In genomic region chr17:67491009-67491677, GRCh38 we compare ENCODE assay signal across 8 cellular contexts.
A peak's percentile ranks its signal among the peaks of the same experiment; 100 is the strongest.
DNase-seq lines count a peak whose midpoint lies in the region; ATAC-seq and TF ChIP-seq lines count a peak whose summit lies in the region.

No MANE protein-coding gene starts in this region.

- no peak overlapping the region for H3K23ac ChIP-seq in mesenchymal stem cell (ENCODE audit: low read length in 2 of 2)

- H3F3A ChIP-seq in GM23248 (ENCODE audit: insufficient read depth) (peaks cover 27% of the 10 kb centered on the region), PC-9 (ENCODE audit: insufficient read depth, low read depth) (peaks cover 9% of the 10 kb centered on the region; the same call in 1 of the 2 replicates)

- H4K8ac ChIP-seq in mesenchymal stem cell (ENCODE audit: low read length), result no peak overlapping the region

- no peaks in the 10 kb centered on the region for H3K9me3 ChIP-seq in GM23248 (ENCODE audit: low read depth)
- H3K9me3 ChIP-seq in PC-9 (ENCODE audit: insufficient read depth, low read depth), result no peaks in the 10 kb centered on the region
- H3K9me3 ChIP-seq in endocrine pancreas (ENCODE audit: control insufficient read depth, low read length), result no peaks in the 10 kb centered on the region
- H3K9me3 ChIP-seq in mesenchymal stem cell (ENCODE audit: control insufficient read depth, low read length), result no peaks in the 10 kb centered on the region

- H3K27me3 Mint-ChIP-seq in type B pancreatic cell, result peaks cover 3% of the 10 kb centered on the region

- H3K79me2 ChIP-seq in GM23248 (ENCODE audit: insufficient read depth), result peaks cover 74% of the 10 kb centered on the region
- H3K79me2 ChIP-seq in PC-9 (ENCODE audit: low read depth), result no peaks in the 10 kb centered on the region

- H3K27me3 ChIP-seq in GM23248 (replicated peaks; ENCODE audit: insufficient read depth) (no peaks in the 10 kb centered on the region), PC-9 (ENCODE audit: insufficient read depth, low read depth) (no peaks in the 10 kb centered on the region), endocrine pancreas (ENCODE audit: control insufficient read depth, insufficient read depth, low read length) (no peaks in the 10 kb centered on the region), mesenchymal stem cell (ENCODE audit: control insufficient read depth in 1 of 2, insufficient read depth in 1 of 2, low read length in 2 of 2) (no peaks in the 10 kb centered on the region)

- H3K9me3 Mint-ChIP-seq in type B pancreatic cell, result peaks cover 4% of the 10 kb centered on the region

- BruUV-seq in PC-9 (replicated peaks; lab: Mats Ljungman, UMichigan), result no TSS peak

- ATAC-seq in HG03378 (IDR thresholded peaks at IDR 0.05; ENCODE audit: unreplicated experiment) (no peak), GM18517 (IDR thresholded peaks at IDR 0.05; ENCODE audit: unreplicated experiment) (no peak)

- H2BK15ac ChIP-seq in mesenchymal stem cell (ENCODE audit: low read depth, poor library complexity, severe bottlenecking), result no peak overlapping the region

- 3 to 5% methylated on average over 18 of the region's 18 CpGs for WGBS in GM23248 (ENCODE audit: low coverage in 1 of 2, low lambda C conversion rate in 2 of 2, missing lambda C conversion rate in 2 of 2), 2 experiments
- 11% methylated on average over 18 of the region's 18 CpGs for WGBS in mesenchymal stem cell

- H3K4me1 ChIP-seq in GM23248 (ENCODE audit: insufficient read depth), result peaks cover 26% of the 10 kb centered on the region
- H3K4me1 ChIP-seq in PC-9 (replicated peaks; ENCODE audit: insufficient read depth), result peaks cover 8% of the 10 kb centered on the region
- peaks cover 4% of the 10 kb centered on the region for H3K4me1 ChIP-seq in endocrine pancreas (ENCODE audit: control insufficient read depth, insufficient read depth, low read length)
- peaks cover 13% of the 10 kb centered on the region for H3K4me1 ChIP-seq in mesenchymal stem cell (ENCODE audit: control insufficient read depth, insufficient read depth, low read depth, low read length)

- peaks cover 18% of the 10 kb centered on the region for H3K79me1 ChIP-seq in mesenchymal stem cell (replicated peaks; ENCODE audit: low read length, poor library complexity, severe bottlenecking)

- H3K18ac ChIP-seq in mesenchymal stem cell (ENCODE audit: low read depth in 1 of 2, low read length in 2 of 2), result peak overlapping the region; percentile 5 to 43

- H4K91ac ChIP-seq in mesenchymal stem cell (ENCODE audit: low read length), result no peak overlapping the region

- H2BK120ac ChIP-seq in mesenchymal stem cell (ENCODE audit: low read depth, low read length), result no peak overlapping the region

- CTCF ChIA-PET in PC-9 (lab: Charles Lee), result interaction anchor here (0.6 to 1.3 kb wide), 3 partner anchors 16 to 116 kb away, joined by 3 to 12 read pairs (median 7); no protein-coding TSS in a partner anchor

- in situ Hi-C loops in GM23248 (cut with MboI), result no loop called here

- no peak overlapping the region for H3K14ac ChIP-seq in mesenchymal stem cell (ENCODE audit: low read length in 2 of 2)

- intact Hi-C loops in PC-9 (cut with micrococcal nuclease; ENCODE audit: unreplicated experiment), result loop anchor here (5.0 kb wide), 1 partner anchor 111 kb away; no protein-coding TSS in a partner anchor

- H2BK12ac ChIP-seq in mesenchymal stem cell (ENCODE audit: low read length in 2 of 2), result no peak overlapping the region

- H3K4me3 ChIP-seq in GM23248 (peak overlapping the region; percentile 64), PC-9 (peak overlapping the region; percentile 50; the same call in 1 of the 2 replicates), endocrine pancreas (ENCODE audit: control insufficient read depth, insufficient read depth, low read length) (peak overlapping the region; percentile 29), mesenchymal stem cell (ENCODE audit: insufficient read depth in 1 of 2, low read depth in 1 of 2, low read length in 2 of 2) (peak overlapping the region; percentile 17 to 68)

- DNase-seq in GM23248 (peak; percentile 100), PC-9 (peak; percentile 77 to 83), mesenchymal stem cell (peak; percentile 100), type B pancreatic cell (ENCODE audit: extremely low spot score, unreplicated experiment) (no peak), NCI-H146 treated with DMSO at 0.1 percent for 48 hours (lab: John Stamatoyannopoulos, UW; ENCODE audit: unreplicated experiment) (no peak)

- no peaks in the 10 kb centered on the region for H3K36me3 Mint-ChIP-seq in type B pancreatic cell

- TF ChIP-seq CTCF in PC-9 (conservative IDR thresholded peaks at IDR 0.05) (no peak), type B pancreatic cell (conservative IDR thresholded peaks at IDR 0.05) (no peak)

- H3K4me1 Mint-ChIP-seq in type B pancreatic cell (ENCODE audit: unreplicated experiment), result peaks cover 24% of the 10 kb centered on the region

- POLR2A ChIA-PET in PC-9 (lab: Charles Lee; ENCODE audit: unreplicated experiment), result no interaction called here

- no peak overlapping the region for H3K4ac ChIP-seq in mesenchymal stem cell (ENCODE audit: low read depth in 1 of 2, low read length in 2 of 2)

- H2AFZ ChIP-seq in GM23248 (0 out of 2 replicates have a peak overlapping the region, but pooled peaks have one; percentile 17), PC-9 (peak overlapping the region; percentile 73), mesenchymal stem cell (ENCODE audit: low read depth, low read length) (no peak overlapping the region)

- H3K27ac Mint-ChIP-seq in type B pancreatic cell, result no peak overlapping the region

- no peak overlapping the region for H2BK5ac ChIP-seq in mesenchymal stem cell (ENCODE audit: low read depth, low read length, poor library complexity, severe bottlenecking)

- H3K36me3 ChIP-seq in GM23248 (ENCODE audit: low read depth) (no peaks in the 10 kb centered on the region), PC-9 (ENCODE audit: low read depth) (no peaks in the 10 kb centered on the region), endocrine pancreas (ENCODE audit: control insufficient read depth, insufficient read depth, low read length) (no peaks in the 10 kb centered on the region), mesenchymal stem cell (ENCODE audit: control insufficient read depth in 1 of 2, insufficient read depth in 2 of 2, low read depth in 1 of 2, low read length in 2 of 2) (no peaks in the 10 kb centered on the region)

- H3K27ac ChIP-seq in GM23248 (peak overlapping the region; percentile 82), PC-9 (no peak overlapping the region), mesenchymal stem cell (ENCODE audit: low read length, poor library complexity, severe bottlenecking) (no peak overlapping the region)

- H4K20me1 ChIP-seq in GM23248 (ENCODE audit: insufficient read depth) (no peaks in the 10 kb centered on the region), PC-9 (ENCODE audit: insufficient read depth) (no peaks in the 10 kb centered on the region)

- H3K9ac ChIP-seq in GM23248 (peak overlapping the region; percentile 83), endocrine pancreas (ENCODE audit: control insufficient read depth, insufficient read depth, low read length) (peak overlapping the region; percentile 54), mesenchymal stem cell (ENCODE audit: low read length) (peak overlapping the region; percentile 52)

- peak overlapping the region; percentile 26 for H3K4me3 Mint-ChIP-seq in type B pancreatic cell

- H3K9me2 ChIP-seq in GM23248 (ENCODE audit: insufficient read depth) (no peaks in the 10 kb centered on the region), PC-9 (ENCODE audit: insufficient read depth) (no peaks in the 10 kb centered on the region)

- H2AK5ac ChIP-seq in mesenchymal stem cell (ENCODE audit: low read length, severe bottlenecking), result no peak overlapping the region

- peak overlapping the region; percentile 79 for H3K4me2 ChIP-seq in GM23248 (ENCODE audit: unreplicated experiment)
- H3K4me2 ChIP-seq in PC-9, result peak overlapping the region; percentile 84
- peak overlapping the region; percentile 61 for H3K4me2 ChIP-seq in mesenchymal stem cell (ENCODE audit: low read length, poor library complexity, severe bottlenecking)

Comparison
In these comparisons a context has a peak if more than half of its experiments do, and no peak if none do; other contexts are left out.
1. DNase-seq: peak in GM23248 (single experiment), PC-9 (2 of 2) and mesenchymal stem cell (single experiment); none in type B pancreatic cell (single experiment) and NCI-H146 treated with DMSO at 0.1 percent for 48 hours (single experiment).
2. Peak in every context shown above with its lines, with median percentiles within 50 percentile points of each other: H3K4me2 ChIP-seq, H3K4me3 ChIP-seq and H3K9ac ChIP-seq.